ENCODE assay signal across 13 cellular contexts in the genomic region with DNA sequence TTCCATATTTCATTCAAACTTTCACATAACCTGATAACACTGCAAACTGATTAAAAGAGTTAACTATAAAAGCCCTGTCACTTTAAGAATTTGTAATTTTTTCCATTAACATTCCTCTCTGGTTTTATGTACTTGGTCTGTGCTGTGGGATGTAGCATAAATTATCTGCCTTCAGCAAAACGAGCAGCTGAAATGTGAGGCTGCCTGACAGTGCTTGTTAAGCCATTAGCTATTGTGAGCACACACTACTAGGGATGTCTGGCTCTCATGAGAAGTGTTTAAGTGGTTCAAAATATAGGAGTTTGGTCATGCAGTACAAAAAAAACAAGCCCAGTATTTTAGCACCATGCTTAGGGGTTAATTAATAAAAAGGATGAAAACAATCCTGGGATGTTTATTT.
DNase-seq lines count a peak whose midpoint lies in the region; FAIRE-seq and TF ChIP-seq lines count a peak whose summit lies in the region.
"Had no signal": no experiment of that assay in that cellular context is flagged by ENCODE, and none has a peak within 500 bp of the region (broad histone marks: within the 10 kb centered on the region; RNA-seq: fewer than 3 reads in every experiment).

No MANE protein-coding gene starts in this region.

- DNase-seq in DMS 273 (lab: John Stamatoyannopoulos, UW; ENCODE audit: unreplicated experiment) (peak; percentile 46), DMS 273 treated with DMSO at 0.1 percent for 48 hours (lab: John Stamatoyannopoulos, UW) (no peak), RPMI7951 (ENCODE audit: low read depth) (peak; percentile 50), neural progenitor cell (ENCODE audit: low spot score) (peak; percentile 16), stomach (no peak), small intestine (no peak), SK-N-SH (no peak)
- DNase-seq: activated CD4-positive, alpha-beta T cell treated with anti-CD3 and anti-CD28 coated beads, Interleukin-2, amount 50 U/mL, for 1 hour; effector memory CD4-positive, alpha-beta T cell; natural killer cell had no signal

- peak overlapping the region; percentile 66 for H3K4me2 ChIP-seq in Loucy (ENCODE audit: low read depth, low read length, poor library complexity, severe bottlenecking)
- no peak overlapping the region for H3K4me2 ChIP-seq in neural progenitor cell
- H3K4me2 ChIP-seq in SK-N-SH = no peak overlapping the region

- TF ChIP-seq CTCF in Loucy (conservative IDR thresholded peaks at IDR 0.05; ENCODE audit: low read length) = no peak
- TF ChIP-seq CTCF in neural progenitor cell (IDR thresholded peaks at IDR 0.05) = no peak
- no peak for TF ChIP-seq CTCF in stomach (IDR thresholded peaks at IDR 0.05)
- TF ChIP-seq CTCF in SK-N-SH (IDR thresholded peaks at IDR 0.05) = no peak

- H3K36me3 Mint-ChIP-seq in neural progenitor cell = no peaks in the 10 kb centered on the region
- H3K36me3 Mint-ChIP-seq: natural killer cell had no signal

- TF ChIP-seq RAD21 in SK-N-SH (IDR thresholded peaks at IDR 0.05; ENCODE audit: low read length) = no peak

- no peak overlapping the region for H3K27ac Mint-ChIP-seq in neural progenitor cell

- POLR2A ChIA-PET in SK-N-SH (lab: Yijun Ruan, JAX) = no interaction called here

- no peak for FAIRE-seq in small intestine (lab: Jason Lieb, UNC)

- H4K20me1 ChIP-seq in Loucy (ENCODE audit: insufficient read depth, low read length, poor library complexity, severe bottlenecking) = no peaks in the 10 kb centered on the region
- H4K20me1 ChIP-seq in neural progenitor cell (ENCODE audit: low read depth) = no peaks in the 10 kb centered on the region
- no peaks in the 10 kb centered on the region for H4K20me1 ChIP-seq in SK-N-SH (ENCODE audit: insufficient read depth)

- H2AFZ ChIP-seq in Loucy (ENCODE audit: low read length) (peak overlapping the region; percentile 63), neural progenitor cell (replicated peaks) (no peak overlapping the region), SK-N-SH (ENCODE audit: low read depth) (no peak overlapping the region)

- intact Hi-C loops in stomach (cut with DNase I; ENCODE audit: low total_unique reads) = no loop called here

- CTCF ChIA-PET in SK-N-SH (lab: Yijun Ruan, JAX) = no interaction called here

- H3K4me1 Mint-ChIP-seq in neural progenitor cell = peaks cover 11% of the 10 kb centered on the region

- H3K4me1 ChIP-seq in Loucy (ENCODE audit: insufficient read depth, low read length, poor library complexity, severe bottlenecking) (peaks cover 35% of the 10 kb centered on the region), neural progenitor cell (peaks cover 29% of the 10 kb centered on the region), stomach (peaks cover 6 to 24% (median 9%) of the 10 kb centered on the region in 4 donors), small intestine (ENCODE audit: control insufficient read depth in 2 of 2, insufficient read depth in 1 of 2, low read depth in 1 of 2, low read length in 1 of 2) (no peaks in the 10 kb centered on the region), SK-N-SH (ENCODE audit: control insufficient read depth in 1 of 2, insufficient read depth in 2 of 2, low read depth in 1 of 2, low read length in 1 of 2) (no peaks in the 10 kb centered on the region)

- no peaks in the 10 kb centered on the region for H3K9me2 ChIP-seq in Loucy (replicated peaks; ENCODE audit: low read depth, low read length)
- H3K9me2 ChIP-seq in SK-N-SH = no peaks in the 10 kb centered on the region

- no peak for TF ChIP-seq EP300 in stomach (IDR thresholded peaks at IDR 0.05)
- no peak for TF ChIP-seq EP300 in SK-N-SH (IDR thresholded peaks at IDR 0.05; ENCODE audit: borderline replicate concordance in 1 of 2, low read depth in 1 of 2, low read length in 1 of 2)

- H3K27me3 Mint-ChIP-seq in neural progenitor cell (ENCODE audit: insufficient read depth, low read depth) = peaks cover 2% of the 10 kb centered on the region

- no peak overlapping the region for H3K27ac ChIP-seq in neural progenitor cell
- no peak overlapping the region for H3K27ac ChIP-seq in stomach
- H3K27ac ChIP-seq in small intestine (ENCODE audit: low read depth in 1 of 2, low read length in 1 of 2) = no peak overlapping the region
- no peak overlapping the region for H3K27ac ChIP-seq in SK-N-SH (ENCODE audit: low read depth in 2 of 2, low read length in 1 of 2)
- H3K27ac ChIP-seq: 22Rv1, SJSA1 had no signal

- 0 out of 2 replicates have a peak, but pooled peaks cover 4% of the 10 kb centered on the region for H3F3A ChIP-seq in Loucy (ENCODE audit: low read depth)
- H3F3A ChIP-seq in neural progenitor cell (ENCODE audit: low read depth) = peaks cover 25% of the 10 kb centered on the region
- H3F3A ChIP-seq in SK-N-SH (replicated peaks; ENCODE audit: insufficient read depth) = peaks cover 8% of the 10 kb centered on the region

- 31 to 39% (median 34%) methylated on average over 1 of the region's 1 CpG for WGBS in stomach, 5 donors
- WGBS in small intestine, 3 donors = 49 to 63% (median 56%) methylated on average over 1 of the region's 1 CpG
- WGBS in SK-N-SH (ENCODE audit: low lambda C conversion rate) = 3% methylated on average over 1 of the region's 1 CpG

- H3K79me2 ChIP-seq in Loucy (ENCODE audit: insufficient read depth, low read length) = no peaks in the 10 kb centered on the region
- H3K79me2 ChIP-seq in neural progenitor cell (ENCODE audit: low read depth) = no peaks in the 10 kb centered on the region
- H3K79me2 ChIP-seq in SK-N-SH (ENCODE audit: insufficient read depth) = no peaks in the 10 kb centered on the region

- H3K9me3 ChIP-seq in Loucy (ENCODE audit: insufficient read depth, low read depth, low read length) (no peaks in the 10 kb centered on the region), neural progenitor cell (ENCODE audit: low read depth) (no peaks in the 10 kb centered on the region), stomach (no peaks in the 10 kb centered on the region), small intestine (ENCODE audit: control insufficient read depth, low read depth) (no peaks in the 10 kb centered on the region), SK-N-SH (no peaks in the 10 kb centered on the region)
- H3K9me3 ChIP-seq: SJSA1 had no signal

- TF ChIP-seq POLR2A in stomach (IDR thresholded peaks at IDR 0.05) = no peak

- H3K36me3 ChIP-seq in Loucy (ENCODE audit: insufficient read depth, low read length) (no peaks in the 10 kb centered on the region), neural progenitor cell (no peaks in the 10 kb centered on the region), stomach (no peaks in the 10 kb centered on the region), small intestine (ENCODE audit: control insufficient read depth in 2 of 2, insufficient read depth in 2 of 2, low read length in 2 of 2) (no peaks in the 10 kb centered on the region), SK-N-SH (replicated peaks in 1 of 2; ENCODE audit: control insufficient read depth in 1 of 2, insufficient read depth in 2 of 2, low read length in 1 of 2) (no peaks in the 10 kb centered on the region)
- H3K36me3 ChIP-seq: SJSA1 had no signal

- H3K9me3 Mint-ChIP-seq in neural progenitor cell = no peaks in the 10 kb centered on the region
- H3K9me3 Mint-ChIP-seq: natural killer cell had no signal

- H3K27me3 ChIP-seq in Loucy (ENCODE audit: insufficient read depth, low read length, poor library complexity, severe bottlenecking) (no peaks in the 10 kb centered on the region), neural progenitor cell (peaks cover 12% of the 10 kb centered on the region), stomach (no peaks in the 10 kb centered on the region), small intestine (ENCODE audit: control insufficient read depth in 2 of 2, insufficient read depth in 2 of 2, low read length in 2 of 2) (no peaks in the 10 kb centered on the region), SK-N-SH (ENCODE audit: insufficient read depth) (peaks cover 15% of the 10 kb centered on the region; the same call in 1 of the 2 replicates)
- H3K27me3 ChIP-seq: SJSA1 had no signal

- H3K4me3 Mint-ChIP-seq in neural progenitor cell = no peak overlapping the region
- H3K4me3 Mint-ChIP-seq: natural killer cell had no signal

- H3K4me3 ChIP-seq in Loucy (ENCODE audit: low read length, poor library complexity, severe bottlenecking) (peak overlapping the region; percentile 46), neural progenitor cell (no peak overlapping the region), stomach (no peak overlapping the region), small intestine (ENCODE audit: low read depth in 1 of 2, low read length in 2 of 2) (no peak overlapping the region), SK-N-SH (ENCODE audit: low read depth in 2 of 2, low read length in 1 of 2) (no peak overlapping the region)
- H3K4me3 ChIP-seq: SJSA1 had no signal

- H3K9ac ChIP-seq in Loucy (ENCODE audit: low read depth, low read length, poor library complexity, severe bottlenecking) (no peak overlapping the region), neural progenitor cell (no peak overlapping the region), SK-N-SH (no peak overlapping the region)

TF ChIP-seq in SK-N-SH, 30 proteins besides CTCF, POLR2A, EP300 and RAD21:
- TF ChIP-seq, protein P1, sequence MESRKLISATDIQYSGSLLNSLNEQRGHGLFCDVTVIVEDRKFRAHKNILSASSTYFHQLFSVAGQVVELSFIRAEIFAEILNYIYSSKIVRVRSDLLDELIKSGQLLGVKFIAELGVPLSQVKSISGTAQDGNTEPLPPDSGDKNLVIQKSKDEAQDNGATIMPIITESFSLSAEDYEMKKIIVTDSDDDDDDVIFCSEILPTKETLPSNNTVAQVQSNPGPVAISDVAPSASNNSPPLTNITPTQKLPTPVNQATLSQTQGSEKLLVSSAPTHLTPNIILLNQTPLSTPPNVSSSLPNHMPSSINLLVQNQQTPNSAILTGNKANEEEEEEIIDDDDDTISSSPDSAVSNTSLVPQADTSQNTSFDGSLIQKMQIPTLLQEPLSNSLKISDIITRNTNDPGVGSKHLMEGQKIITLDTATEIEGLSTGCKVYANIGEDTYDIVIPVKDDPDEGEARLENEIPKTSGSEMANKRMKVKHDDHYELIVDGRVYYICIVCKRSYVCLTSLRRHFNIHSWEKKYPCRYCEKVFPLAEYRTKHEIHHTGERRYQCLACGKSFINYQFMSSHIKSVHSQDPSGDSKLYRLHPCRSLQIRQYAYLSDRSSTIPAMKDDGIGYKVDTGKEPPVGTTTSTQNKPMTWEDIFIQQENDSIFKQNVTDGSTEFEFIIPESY (IDR thresholded peaks at IDR 0.05; ENCODE audit: borderline replicate concordance, low read depth) = no peak
- TF ChIP-seq SMC3 (IDR thresholded peaks at IDR 0.05; ENCODE audit: low read depth, low read length) (no peak), RFX5 (IDR thresholded peaks at IDR 0.05; ENCODE audit: low read length) (no peak)
TF ChIP-seq in SK-N-SH: peak in this region for 0.

Comparison
In these comparisons a context has a peak if more than half of its experiments do, and no peak if none do; other contexts are left out.
1. DNase-seq: peak in DMS 273 (single experiment), RPMI7951 (single experiment) and neural progenitor cell (single experiment); none in DMS 273 treated with DMSO at 0.1 percent for 48 hours (single experiment), stomach (single experiment), small intestine (single experiment) and SK-N-SH (single experiment).